ENCODE assay signal across 20 cellular contexts in genomic region chr2:106053581-106053980, GRCh38.
DNase-seq lines count a peak whose midpoint lies in the region; ATAC-seq and TF ChIP-seq lines count a peak whose summit lies in the region.
"Had no signal": no experiment of that assay in that cellular context is flagged by ENCODE, and none has a peak within 500 bp of the region (broad histone marks: within the 10 kb centered on the region; RNA-seq: fewer than 3 reads in every experiment).

No MANE protein-coding gene starts in this region.

- peak overlapping the region; percentile 62 to 74 for H3K27ac Mint-ChIP-seq in T-cell
- peak overlapping the region; percentile 57 for H3K27ac Mint-ChIP-seq in chondrocyte (ENCODE audit: unreplicated experiment)
- H3K27ac Mint-ChIP-seq in stimulated activated naive CD8-positive, alpha-beta T cell treated with anti-CD3 and anti-CD28 coated beads, Interleukin-15, amount 100 ng/mL, for 72 hours, result no peak overlapping the region
- no peak overlapping the region for H3K27ac Mint-ChIP-seq in osteocyte (ENCODE audit: unreplicated experiment)
- H3K27ac Mint-ChIP-seq: B cell had no signal

- H3K9me3 Mint-ChIP-seq in T-cell (peaks cover 0 to 4% (median 0%) of the 10 kb centered on the region in 3 donors), chondrocyte (ENCODE audit: low read depth) (peaks cover 5% of the 10 kb centered on the region), osteocyte (ENCODE audit: unreplicated experiment) (no peaks in the 10 kb centered on the region)
- H3K9me3 Mint-ChIP-seq in stimulated activated naive CD8-positive, alpha-beta T cell treated with anti-CD3 and anti-CD28 coated beads, Interleukin-15, amount 100 ng/mL, for 72 hours, result no peaks in the 10 kb centered on the region

- ATAC-seq in left ventricle myocardium superior (peak; percentile 30), T-cell (replicated peaks in 1 of 4) (no peak)
- no peak for ATAC-seq in stimulated activated naive CD8-positive, alpha-beta T cell treated with anti-CD3 and anti-CD28 coated beads, Interleukin-15, amount 100 ng/mL, for 72 hours
- ATAC-seq: A549 had no signal

- intact Hi-C loops in left ventricle myocardium superior (cut with micrococcal nuclease), result no loop called here

- no peaks in the 10 kb centered on the region for H3K27me3 Mint-ChIP-seq in T-cell
- H3K27me3 Mint-ChIP-seq in chondrocyte (ENCODE audit: low read depth), result peaks cover 8% of the 10 kb centered on the region
- no peaks in the 10 kb centered on the region for H3K27me3 Mint-ChIP-seq in stimulated activated naive CD8-positive, alpha-beta T cell treated with anti-CD3 and anti-CD28 coated beads, Interleukin-15, amount 100 ng/mL, for 72 hours
- peaks cover 17% of the 10 kb centered on the region for H3K27me3 Mint-ChIP-seq in osteocyte (ENCODE audit: unreplicated experiment)

- no peak overlapping the region for H3K4me3 ChIP-seq in right atrium auricular region
- H3K4me3 ChIP-seq: A549, adrenal gland, lung had no signal

- H3K4me3 Mint-ChIP-seq in T-cell (peak overlapping the region in 1 of 3 donors; percentile 76), chondrocyte (ENCODE audit: unreplicated experiment) (no peak overlapping the region), osteocyte (ENCODE audit: unreplicated experiment) (no peak overlapping the region)
- peak overlapping the region; percentile 47 to 75 for H3K4me3 Mint-ChIP-seq in stimulated activated naive CD8-positive, alpha-beta T cell treated with anti-CD3 and anti-CD28 coated beads, Interleukin-15, amount 100 ng/mL, for 72 hours
- H3K4me3 Mint-ChIP-seq: B cell had no signal

- peaks cover 78 to 80% (median 79%) of the 10 kb centered on the region in 3 donors for H3K4me1 Mint-ChIP-seq in T-cell
- peaks cover 34% of the 10 kb centered on the region for H3K4me1 Mint-ChIP-seq in chondrocyte (ENCODE audit: low read depth)
- H3K4me1 Mint-ChIP-seq in stimulated activated naive CD8-positive, alpha-beta T cell treated with anti-CD3 and anti-CD28 coated beads, Interleukin-15, amount 100 ng/mL, for 72 hours, result peaks cover 65% of the 10 kb centered on the region
- peaks cover 39% of the 10 kb centered on the region for H3K4me1 Mint-ChIP-seq in osteocyte (ENCODE audit: unreplicated experiment)

- DNase-seq in left ventricle myocardium superior (no peak), right atrium auricular region (ENCODE audit: low spot score) (no peak), T-cell (no peak), chondrocyte (ENCODE audit: low spot score) (no peak), inferior parietal cortex (ENCODE audit: extremely low spot score) (no peak), osteocyte (ENCODE audit: extremely low spot score, unreplicated experiment) (no peak)
- DNase-seq in stimulated activated naive CD8-positive, alpha-beta T cell treated with anti-CD3 and anti-CD28 coated beads, Interleukin-15, amount 100 ng/mL, for 72 hours, result no peak
- DNase-seq in activated CD8-positive, alpha-beta memory T cell treated with anti-CD3 and anti-CD28 coated beads for 24 hours, result no peak
- DNase-seq: activated CD4-positive, CD25-positive, alpha-beta regulatory T cell treated with anti-CD3 and anti-CD28 coated beads, Interleukin-2, amount 50 U/mL, for 72 hours; adrenal gland; cortex of kidney; H7; NCI-H1436; NCI-H524; occipital lobe; retina; stimulated activated CD4-positive, alpha-beta T cell treated with anti-CD3 and anti-CD28 coated beads, Interleukin-12 subunit alpha, Interleukin-12 subunit beta, amount 100 ng/mL, for 4 hours had no signal

- POLR2A ChIA-PET in T-cell (lab: Charles Lee), result interaction anchor here in 1 of 2 donors (0.5 kb wide), 1 partner anchor 139 kb away, joined by 3 read pairs; no protein-coding TSS in a partner anchor

- no peaks in the 10 kb centered on the region for H3K4me1 ChIP-seq in right atrium auricular region
- H3K4me1 ChIP-seq: A549, adrenal gland had no signal

- H3K27me3 ChIP-seq in right atrium auricular region, result no peaks in the 10 kb centered on the region
- H3K27me3 ChIP-seq: adrenal gland had no signal

- H3K36me3 Mint-ChIP-seq in T-cell, result no peaks in the 10 kb centered on the region
- H3K36me3 Mint-ChIP-seq in chondrocyte (ENCODE audit: low read depth), result no peaks in the 10 kb centered on the region
- peaks cover 2% of the 10 kb centered on the region for H3K36me3 Mint-ChIP-seq in osteocyte (ENCODE audit: unreplicated experiment)

- no peak overlapping the region for H3K27ac ChIP-seq in right atrium auricular region
- H3K27ac ChIP-seq: A549, adrenal gland had no signal

- no peak for TF ChIP-seq CTCF in right atrium auricular region (IDR thresholded peaks at IDR 0.05)
- no peak for TF ChIP-seq CTCF in chondrocyte (IDR thresholded peaks at IDR 0.05)
- no peak for TF ChIP-seq CTCF in osteocyte (IDR thresholded peaks at IDR 0.05)

- H3K9me3 ChIP-seq in right atrium auricular region, result no peaks in the 10 kb centered on the region
- H3K9me3 ChIP-seq: A549, adrenal gland had no signal

- CTCF ChIA-PET in T-cell (lab: Charles Lee), result no interaction called here

- H3K36me3 ChIP-seq in right atrium auricular region, result no peaks in the 10 kb centered on the region
- H3K36me3 ChIP-seq: adrenal gland had no signal

Comparison
In these comparisons a context has a peak if more than half of its experiments do, and no peak if none do; other contexts are left out.
1. H3K27ac Mint-ChIP-seq: peak in T-cell (2 of 2) and chondrocyte (single experiment); none in stimulated activated naive CD8-positive, alpha-beta T cell treated with anti-CD3 and anti-CD28 coated beads, Interleukin-15, amount 100 ng/mL, for 72 hours (0 of 2) and osteocyte (single experiment).
2. H3K4me3 Mint-ChIP-seq: peak in stimulated activated naive CD8-positive, alpha-beta T cell treated with anti-CD3 and anti-CD28 coated beads, Interleukin-15, amount 100 ng/mL, for 72 hours (2 of 2); none in chondrocyte (single experiment) and osteocyte (single experiment).